Comparison of ENCODE assay signal across 1 cellular context in the genomic region with DNA sequence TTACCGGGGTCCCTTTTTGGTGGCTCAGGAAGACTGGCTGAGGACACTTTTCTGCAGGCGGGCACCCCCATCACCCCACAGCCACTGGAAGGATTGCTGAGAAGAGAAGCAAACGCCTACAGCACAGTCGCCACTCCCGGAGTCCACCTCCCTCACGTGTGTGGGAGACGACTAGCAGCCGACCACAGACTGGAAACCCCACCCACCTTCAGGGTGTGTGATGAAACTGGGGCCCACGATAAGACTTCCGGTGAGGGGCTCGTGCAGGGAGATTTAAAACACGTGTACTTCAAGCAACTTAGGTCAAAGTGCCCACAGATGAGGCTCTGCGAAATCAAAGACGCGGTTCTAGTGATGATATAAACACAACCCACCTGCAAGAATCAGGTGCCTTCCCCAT.
TF ChIP-seq lines count a peak whose summit lies in the region.

No MANE protein-coding gene starts in this region.

TF ChIP-seq in SK-N-SH treated with all-trans-retinoic acid at 6 μM for 48 hours, 23 proteins besides CTCF, POLR2A, EP300 and RAD21 (continued from another document):
- TF ChIP-seq, protein P1, sequence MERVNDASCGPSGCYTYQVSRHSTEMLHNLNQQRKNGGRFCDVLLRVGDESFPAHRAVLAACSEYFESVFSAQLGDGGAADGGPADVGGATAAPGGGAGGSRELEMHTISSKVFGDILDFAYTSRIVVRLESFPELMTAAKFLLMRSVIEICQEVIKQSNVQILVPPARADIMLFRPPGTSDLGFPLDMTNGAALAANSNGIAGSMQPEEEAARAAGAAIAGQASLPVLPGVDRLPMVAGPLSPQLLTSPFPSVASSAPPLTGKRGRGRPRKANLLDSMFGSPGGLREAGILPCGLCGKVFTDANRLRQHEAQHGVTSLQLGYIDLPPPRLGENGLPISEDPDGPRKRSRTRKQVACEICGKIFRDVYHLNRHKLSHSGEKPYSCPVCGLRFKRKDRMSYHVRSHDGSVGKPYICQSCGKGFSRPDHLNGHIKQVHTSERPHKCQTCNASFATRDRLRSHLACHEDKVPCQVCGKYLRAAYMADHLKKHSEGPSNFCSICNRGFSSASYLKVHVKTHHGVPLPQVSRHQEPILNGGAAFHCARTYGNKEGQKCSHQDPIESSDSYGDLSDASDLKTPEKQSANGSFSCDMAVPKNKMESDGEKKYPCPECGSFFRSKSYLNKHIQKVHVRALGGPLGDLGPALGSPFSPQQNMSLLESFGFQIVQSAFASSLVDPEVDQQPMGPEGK (CRISPR knock-in tag; IDR thresholded peaks at IDR 0.05; ENCODE audit: borderline replicate concordance), result no peak
- TF ChIP-seq RARB (CRISPR knock-in tag; IDR thresholded peaks at IDR 0.05), result no peak
- TF ChIP-seq ZNF565 (CRISPR knock-in tag; conservative IDR thresholded peaks at IDR 0.05; ENCODE audit: low read depth), result no peak
- TF ChIP-seq TOX (CRISPR knock-in tag; IDR thresholded peaks at IDR 0.05; ENCODE audit: borderline replicate concordance), result no peak
